ENCODE assay signal across 11 cellular contexts in genomic region chr22:29093501-29093921, GRCh38. TPM values are rescaled to one million over a fixed set of nuclear protein-coding genes. Genes with fewer than 3 reads are reported as not detected.
DNase-seq lines count a peak whose midpoint lies in the region; ATAC-seq and TF ChIP-seq lines count a peak whose summit lies in the region.
"Had no signal": no experiment of that assay in that cellular context is flagged by ENCODE, and none has a peak within 500 bp of the region (broad histone marks: within the 10 kb centered on the region; RNA-seq: fewer than 3 reads in every experiment).

No MANE protein-coding gene starts in this region.

- H3K9me3 Mint-ChIP-seq in nephron progenitor cell (no peaks in the 10 kb centered on the region), glutamatergic neuron (ENCODE audit: unreplicated experiment) (peaks cover 1% of the 10 kb centered on the region)

- H3K4me3 Mint-ChIP-seq in nephron progenitor cell = no peak overlapping the region
- no peak overlapping the region for H3K4me3 Mint-ChIP-seq in glutamatergic neuron (ENCODE audit: unreplicated experiment)

- H3K4me1 Mint-ChIP-seq in nephron progenitor cell = peaks cover 76% of the 10 kb centered on the region
- H3K4me1 Mint-ChIP-seq in glutamatergic neuron (ENCODE audit: low read depth, unreplicated experiment) = peaks cover 24% of the 10 kb centered on the region

- peaks cover 2% of the 10 kb centered on the region for H3K27me3 Mint-ChIP-seq in nephron progenitor cell (ENCODE audit: low read depth, poor library complexity)
- H3K27me3 Mint-ChIP-seq in glutamatergic neuron (ENCODE audit: unreplicated experiment) = no peaks in the 10 kb centered on the region

- H3K27ac Mint-ChIP-seq in nephron progenitor cell (peak overlapping the region; percentile 76), glutamatergic neuron (ENCODE audit: unreplicated experiment) (no peak overlapping the region)

- TF ChIP-seq CTCF in nephron progenitor cell (IDR thresholded peaks at IDR 0.05) = no peak
- TF ChIP-seq CTCF in glutamatergic neuron (IDR thresholded peaks at IDR 0.05; ENCODE audit: partially characterized antibody, unreplicated experiment) = no peak

- H3K36me3 Mint-ChIP-seq in nephron progenitor cell (ENCODE audit: low read depth) = peaks cover 22% of the 10 kb centered on the region
- no peaks in the 10 kb centered on the region for H3K36me3 Mint-ChIP-seq in glutamatergic neuron (ENCODE audit: unreplicated experiment)

- ATAC-seq in HG02623 (IDR thresholded peaks at IDR 0.05; ENCODE audit: unreplicated experiment) = no peak

- DNase-seq in A172 (ENCODE audit: low spot score) = peak; percentile 24
- peak; percentile 53 for DNase-seq in LHCN-M2 (ENCODE audit: low read depth)
- DNase-seq in fibroblast of peridontal ligament (ENCODE audit: extremely low read depth) = peak; percentile 94
- DNase-seq in nephron progenitor cell = no peak
- no peak for DNase-seq in glutamatergic neuron
- DNase-seq in pons (ENCODE audit: low spot score) = no peak
- DNase-seq in mucosa of gallbladder (ENCODE audit: low spot score) = no peak
- DNase-seq: brain microvascular endothelial cell, mammary epithelial cell, small intestine had no signal

RNA-seq across cellular contexts. Expression of gene KREMEN1, which starts 20.7 kb away (rescaled TPM):
- total RNA-seq in A172 (2014; rRNA removed; shearing (Covaris generic)) = 2.0 and 2.1 TPM in 2 replicates
- total RNA-seq in LHCN-M2 (2014; rRNA removed) = 4.3 and 5.8 TPM in 2 replicates
- 5.8 TPM for polyA plus RNA-seq in LHCN-M2 (2012)
- 20.5 TPM for total RNA-seq in glutamatergic neuron (ENCODE audit: unreplicated experiment)
- total RNA-seq in mucosa of gallbladder = 7.3 TPM

RNA-seq across cellular contexts. Expression of gene C22orf31, which starts 31.9 kb away (rescaled TPM):
- not detected in 2 replicates for total RNA-seq in A172 (2014; rRNA removed; shearing (Covaris generic))
- total RNA-seq in LHCN-M2 (2014; rRNA removed) (not detected in 2 replicates), glutamatergic neuron (ENCODE audit: unreplicated experiment) (not detected), mucosa of gallbladder (not detected)
- not detected for polyA plus RNA-seq in LHCN-M2 (2012)
- total RNA-seq: mammary epithelial cell had no signal
- polyA plus RNA-seq: mammary epithelial cell, small intestine had no signal

Comparison
In these comparisons a context has a peak if more than half of its experiments do, and no peak if none do; other contexts are left out.
1. DNase-seq: peak in A172 (single experiment), LHCN-M2 (single experiment) and fibroblast of peridontal ligament (single experiment); none in nephron progenitor cell (single experiment), glutamatergic neuron (single experiment), pons (single experiment) and mucosa of gallbladder (single experiment).